In genomic region chr19:9799162-9799561, GRCh38 we compare ENCODE assay signal across 12 cellular contexts.
"Had no signal": no experiment of that assay in that cellular context is flagged by ENCODE, and none has a peak within 500 bp of the region (broad histone marks: within the 10 kb centered on the region; RNA-seq: fewer than 3 reads in every experiment).

No MANE protein-coding gene starts in this region.

- DNase-seq: activated CD4-positive, alpha-beta T cell treated with anti-CD3 and anti-CD28 coated beads, Interleukin-2, amount 50 U/mL, for 4 hours; activated gamma-delta T cell treated with Interleukin-2 at 50 U/mL for 16 hours; aorta; lower lobe of right lung; sigmoid colon; stimulated activated CD8-positive, alpha-beta memory T cell treated with anti-CD3 and anti-CD28 coated beads, Interleukin-4, amount 100 ng/mL, for 48 hours; stimulated activated naive CD4-positive, alpha-beta T cell treated with Interleukin-2 at 50 U/mL for 16 hours; T-cell; thyroid gland had no signal

- H3K36me3 Mint-ChIP-seq: T-cell had no signal

- H3K4me3 Mint-ChIP-seq: activated T-helper 1 cell treated with anti-CD3 and anti-CD28 coated beads, Interleukin-12 subunit alpha, Interleukin-12 subunit beta, Interleukin-2, Interleukin-4 antibody, amounts not matched to agents 30 ng/mL and 10 ng/mL and 1 ng/mL, durations not matched to agents 14 hours and 24 hours and 36 hours; nephron; T-cell had no signal

- H3K27me3 ChIP-seq: sigmoid colon, thyroid gland had no signal

- H3K27ac ChIP-seq: coronary artery, lower lobe of right lung, sigmoid colon, thyroid gland had no signal

- H3K27me3 Mint-ChIP-seq: T-cell had no signal

- ATAC-seq: lower lobe of right lung, T-cell had no signal

- H3K27ac Mint-ChIP-seq: activated T-helper 1 cell treated with anti-CD3 and anti-CD28 coated beads, Interleukin-12 subunit alpha, Interleukin-12 subunit beta, Interleukin-2, Interleukin-4 antibody, amounts not matched to agents 30 ng/mL and 10 ng/mL and 1 ng/mL, durations not matched to agents 14 hours and 24 hours and 36 hours; nephron; T-cell had no signal

- H3K9me3 Mint-ChIP-seq: activated T-helper 1 cell treated with anti-CD3 and anti-CD28 coated beads, Interleukin-12 subunit alpha, Interleukin-12 subunit beta, Interleukin-2, Interleukin-4 antibody, amounts not matched to agents 30 ng/mL and 10 ng/mL and 1 ng/mL, durations not matched to agents 14 hours and 24 hours and 36 hours; nephron; T-cell had no signal

- H3K4me3 ChIP-seq: coronary artery, lower lobe of right lung, sigmoid colon, thyroid gland had no signal
